ENCODE assay signal across 25 cellular contexts in genomic region chr16:11425140-11425539, GRCh38.
"Had no signal": no experiment of that assay in that cellular context is flagged by ENCODE, and none has a peak within 500 bp of the region (broad histone marks: within the 10 kb centered on the region; RNA-seq: fewer than 3 reads in every experiment).

No MANE protein-coding gene starts in this region.

- H3K9ac ChIP-seq: parathyroid adenoma had no signal

- FAIRE-seq: endometrium, islet of Langerhans had no signal

- H3K27me3 Mint-ChIP-seq: effector memory CD8-positive, alpha-beta T cell; stimulated activated naive CD8-positive, alpha-beta T cell treated with anti-CD3 and anti-CD28 coated beads, Interleukin-15, amount 100 ng/mL, for 72 hours had no signal

- H3K9me3 Mint-ChIP-seq: effector memory CD8-positive, alpha-beta T cell; mesothelial cell of epicardium; stimulated activated naive CD8-positive, alpha-beta T cell treated with anti-CD3 and anti-CD28 coated beads, Interleukin-15, amount 100 ng/mL, for 72 hours had no signal

- H3K4me1 ChIP-seq: colonic mucosa, esophagus squamous epithelium, parathyroid adenoma, right atrium auricular region, suprapubic skin, transverse colon had no signal

- H3K36me3 ChIP-seq: colonic mucosa, esophagus squamous epithelium, heart right ventricle, left lung, right atrium auricular region, suprapubic skin, transverse colon had no signal

- H3K27ac Mint-ChIP-seq: mesothelial cell of epicardium; naive thymus-derived CD4-positive, alpha-beta T cell; progenitor cell of endocrine pancreas; stimulated activated naive CD8-positive, alpha-beta T cell treated with anti-CD3 and anti-CD28 coated beads, Interleukin-15, amount 100 ng/mL, for 72 hours had no signal

- H3K27me3 ChIP-seq: colonic mucosa, esophagus squamous epithelium, heart right ventricle, left lung, neutrophil, right atrium auricular region, suprapubic skin, transverse colon had no signal

- H3K4me3 ChIP-seq: colonic mucosa, esophagus squamous epithelium, heart right ventricle, left lung, mucosa of descending colon, right atrium auricular region, suprapubic skin, transverse colon had no signal

- H3K9me3 ChIP-seq: colonic mucosa, esophagus squamous epithelium, heart right ventricle, left lung, mucosa of descending colon, neutrophil, right atrium auricular region, suprapubic skin, transverse colon had no signal

- H3K79me2 ChIP-seq: parathyroid adenoma had no signal

- ATAC-seq: effector memory CD8-positive, alpha-beta T cell; heart right ventricle; left cardiac atrium; left lung; mucosa of descending colon; naive thymus-derived CD4-positive, alpha-beta T cell; sciatic nerve; stimulated activated naive CD8-positive, alpha-beta T cell treated with anti-CD3 and anti-CD28 coated beads, Interleukin-15, amount 100 ng/mL, for 72 hours had no signal

- H3K27ac ChIP-seq: colonic mucosa, esophagus squamous epithelium, heart right ventricle, left lung, neutrophil, parathyroid adenoma, right atrium auricular region, suprapubic skin, transverse colon had no signal

- DNase-seq: colonic mucosa; effector memory CD8-positive, alpha-beta T cell; erythroblast; esophagus squamous epithelium; foreskin melanocyte; glutamatergic neuron; heart right ventricle; hippocampal formation; left cardiac atrium; mesenchymal stem cell; mucosa of descending colon; naive thymus-derived CD4-positive, alpha-beta T cell; stimulated activated naive CD4-positive, alpha-beta T cell; stimulated activated naive CD8-positive, alpha-beta T cell treated with anti-CD3 and anti-CD28 coated beads, Interleukin-15, amount 100 ng/mL, for 72 hours; transverse colon had no signal

- H3K4me3 Mint-ChIP-seq: effector memory CD8-positive, alpha-beta T cell; mesothelial cell of epicardium; naive thymus-derived CD4-positive, alpha-beta T cell; stimulated activated naive CD8-positive, alpha-beta T cell treated with anti-CD3 and anti-CD28 coated beads, Interleukin-15, amount 100 ng/mL, for 72 hours had no signal

- H3K4me1 Mint-ChIP-seq: mesothelial cell of epicardium had no signal

- H3K36me3 Mint-ChIP-seq: mesothelial cell of epicardium had no signal

- H2AFZ ChIP-seq: parathyroid adenoma had no signal
